15 cellular contexts compared by ENCODE assay signal in the genomic region with DNA sequence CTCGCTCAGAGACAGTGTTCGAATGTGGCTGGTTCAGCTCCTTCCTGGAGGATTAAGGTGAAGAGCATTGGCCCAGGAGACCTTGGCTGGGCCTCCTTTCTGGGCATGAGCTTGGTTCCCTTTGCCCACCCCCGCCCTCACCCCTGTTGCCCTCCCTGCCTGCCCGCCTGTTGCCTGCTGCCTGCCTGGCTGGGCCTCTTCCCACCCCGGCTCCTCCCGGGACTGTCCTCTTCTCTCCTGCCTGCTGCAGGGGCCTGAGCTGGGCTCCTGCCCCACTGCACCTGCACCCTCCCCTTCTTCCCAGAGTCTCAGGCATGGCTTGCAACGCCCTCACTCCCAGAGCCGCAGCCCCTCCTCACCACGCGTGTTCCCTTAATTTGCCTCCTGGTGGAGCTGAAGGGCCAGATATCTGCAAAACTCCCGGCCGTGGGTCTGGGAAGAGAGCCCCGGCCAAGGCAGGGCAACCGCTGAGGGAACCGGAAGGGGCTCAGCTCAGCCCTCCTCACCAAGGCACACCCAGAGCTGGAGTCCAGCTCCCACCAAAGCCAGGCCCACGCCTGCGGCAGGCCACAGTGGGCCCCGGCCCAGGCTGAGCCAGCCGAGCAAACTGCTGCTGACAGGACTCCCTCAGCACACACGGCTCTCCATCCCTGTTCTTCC. TPM values are rescaled to one million over a fixed set of nuclear protein-coding genes. Genes with fewer than 3 reads are reported as not detected.
A peak's percentile ranks its signal among the peaks of the same experiment; 100 is the strongest.
DNase-seq lines count a peak whose midpoint lies in the region; ATAC-seq and TF ChIP-seq lines count a peak whose summit lies in the region.
"Had no signal": no experiment of that assay in that cellular context is flagged by ENCODE, and none has a peak within 500 bp of the region (broad histone marks: within the 10 kb centered on the region; RNA-seq: fewer than 3 reads in every experiment).

No MANE protein-coding gene starts in this region.

- H3K36me3 ChIP-seq in vagina (peaks cover 0 to 11% of the 10 kb centered on the region in 2 donors), Peyer's patch (peaks cover 0 to 41% (median 0%) of the 10 kb centered on the region in 3 donors)

- H3K4me3 ChIP-seq in right cardiac atrium (ENCODE audit: low read length) (no peak overlapping the region), vagina (no peak overlapping the region), Peyer's patch (no peak overlapping the region)
- H3K4me3 ChIP-seq: lower lobe of right lung had no signal

- no peak for TF ChIP-seq CTCF in WTC11 (IDR thresholded peaks at IDR 0.05)
- no peak for TF ChIP-seq CTCF in vagina (IDR thresholded peaks at IDR 0.05)
- TF ChIP-seq CTCF in Peyer's patch (IDR thresholded peaks at IDR 0.05) = no peak

- POLR2A ChIA-PET in WTC11 (lab: Charles Lee) = interaction anchor here (0.5 to 1.1 kb wide), 5 partner anchors 21 to 1842 kb away, joined by 3 to 5 read pairs (median 3); a partner anchor contains a TSS

- peaks cover 12% of the 10 kb centered on the region for H3K4me1 Mint-ChIP-seq in WTC11
- no peaks in the 10 kb centered on the region for H3K4me1 Mint-ChIP-seq in stimulated activated effector memory CD8-positive, alpha-beta T cell treated with anti-CD3 and anti-CD28 coated beads, Interleukin-12 subunit alpha, Interleukin-12 subunit beta, amount 100 ng/mL, for 72 hours

- H3K4me1 ChIP-seq in right cardiac atrium (ENCODE audit: control insufficient read depth, insufficient read depth, low read length) = no peaks in the 10 kb centered on the region
- no peaks in the 10 kb centered on the region for H3K4me1 ChIP-seq in vagina
- H3K4me1 ChIP-seq in Peyer's patch = no peaks in the 10 kb centered on the region
- H3K4me1 ChIP-seq: lower lobe of right lung had no signal

- 66% methylated on average over 20 of the region's 20 CpGs for WGBS in right cardiac atrium

- DNase-seq in Right ventricle myocardium superior (no peak), cardiac septum (ENCODE audit: low spot score) (no peak), WTC11 (ENCODE audit: low spot score) (peak; percentile 64), right cardiac atrium (peak in 2 of 3 donors; percentile 56 to 59), vagina (ENCODE audit: extremely low spot score in 2 of 2) (no peak), Peyer's patch (no peak)
- no peak for DNase-seq in stimulated activated effector memory CD8-positive, alpha-beta T cell treated with anti-CD3 and anti-CD28 coated beads, Interleukin-12 subunit alpha, Interleukin-12 subunit beta, amount 100 ng/mL, for 72 hours (ENCODE audit: low spot score in 2 of 2)
- DNase-seq: activated CD8-positive, alpha-beta memory T cell treated with anti-CD3 and anti-CD28 coated beads, Interleukin-2, amount 50 U/mL, for 4 hours; activated naive CD8-positive, alpha-beta T cell treated with anti-CD3 and anti-CD28 coated beads, Interleukin-2, amount 10 ng/mL, durations not matched to agents 7 days and 5 days; lower lobe of right lung; NCI-H1048; occipital lobe; SHP77 treated with DMSO at 0.1 percent for 48 hours; stimulated activated CD8-positive, alpha-beta memory T cell treated with anti-CD3 and anti-CD28 coated beads, Interleukin-4, amount 100 ng/mL, for 48 hours had no signal

- CTCF ChIA-PET in WTC11 (lab: Charles Lee) = interaction anchor here (0.6 to 5.2 kb wide), 19 partner anchors 9 to 337 kb away, joined by 3 to 67 read pairs (median 4); a partner anchor contains a TSS

- H3K27ac Mint-ChIP-seq in WTC11 = peak overlapping the region; percentile 80
- no peak overlapping the region for H3K27ac Mint-ChIP-seq in stimulated activated effector memory CD8-positive, alpha-beta T cell treated with anti-CD3 and anti-CD28 coated beads, Interleukin-12 subunit alpha, Interleukin-12 subunit beta, amount 100 ng/mL, for 72 hours
- H3K27ac Mint-ChIP-seq: activated naive CD8-positive, alpha-beta T cell treated with anti-CD3 and anti-CD28 coated beads, Interleukin-2, amount 10 ng/mL, durations not matched to agents 7 days and 5 days had no signal

- H3K36me3 Mint-ChIP-seq in WTC11 = no peaks in the 10 kb centered on the region
- peaks cover 10% of the 10 kb centered on the region for H3K36me3 Mint-ChIP-seq in stimulated activated effector memory CD8-positive, alpha-beta T cell treated with anti-CD3 and anti-CD28 coated beads, Interleukin-12 subunit alpha, Interleukin-12 subunit beta, amount 100 ng/mL, for 72 hours
- H3K36me3 Mint-ChIP-seq: activated naive CD8-positive, alpha-beta T cell treated with anti-CD3 and anti-CD28 coated beads, Interleukin-2, amount 10 ng/mL, durations not matched to agents 7 days and 5 days had no signal

- H3K27me3 Mint-ChIP-seq in WTC11 (ENCODE audit: low read depth) = no peaks in the 10 kb centered on the region
- H3K27me3 Mint-ChIP-seq: activated naive CD8-positive, alpha-beta T cell treated with anti-CD3 and anti-CD28 coated beads, Interleukin-2, amount 10 ng/mL, durations not matched to agents 7 days and 5 days had no signal

- H3K27me3 ChIP-seq in right cardiac atrium (ENCODE audit: control insufficient read depth, insufficient read depth) = no peaks in the 10 kb centered on the region
- H3K27me3 ChIP-seq in vagina = no peaks in the 10 kb centered on the region
- no peaks in the 10 kb centered on the region for H3K27me3 ChIP-seq in Peyer's patch

- intact Hi-C loops in Right ventricle myocardium superior (cut with DNase I) (no loop called here), cardiac septum (cut with DNase I) (no loop called here), right cardiac atrium (cut with DNase I) (loop anchor here in 1 of 4 donors (10.0 kb wide), 1 partner anchor 45 kb away; no protein-coding TSS in a partner anchor), vagina (cut with DNase I) (no loop called here)

- H3K9me3 ChIP-seq in right cardiac atrium (ENCODE audit: control insufficient read depth, low read length) (no peaks in the 10 kb centered on the region), vagina (no peaks in the 10 kb centered on the region), Peyer's patch (no peaks in the 10 kb centered on the region)
- H3K9me3 ChIP-seq: lower lobe of right lung had no signal

- H3K4me3 Mint-ChIP-seq in WTC11 = no peak overlapping the region
- no peak overlapping the region for H3K4me3 Mint-ChIP-seq in stimulated activated effector memory CD8-positive, alpha-beta T cell treated with anti-CD3 and anti-CD28 coated beads, Interleukin-12 subunit alpha, Interleukin-12 subunit beta, amount 100 ng/mL, for 72 hours
- H3K4me3 Mint-ChIP-seq: activated naive CD8-positive, alpha-beta T cell treated with anti-CD3 and anti-CD28 coated beads, Interleukin-2, amount 10 ng/mL, durations not matched to agents 7 days and 5 days had no signal

- H3K27ac ChIP-seq in right cardiac atrium (ENCODE audit: low read length) (no peak overlapping the region), vagina (peak overlapping the region; percentile 21), Peyer's patch (no peak overlapping the region)
- H3K27ac ChIP-seq: lower lobe of right lung had no signal

- TF ChIP-seq POLR2A in vagina (IDR thresholded peaks at IDR 0.05) (no peak), Peyer's patch (IDR thresholded peaks at IDR 0.05) (no peak)

- peak; percentile 15 for ATAC-seq in Right ventricle myocardium superior (ENCODE audit: poor library complexity)
- peak; percentile 71 for ATAC-seq in WTC11
- ATAC-seq in right cardiac atrium = peak; percentile 9 to 15
- ATAC-seq in stimulated activated effector memory CD8-positive, alpha-beta T cell treated with anti-CD3 and anti-CD28 coated beads, Interleukin-12 subunit alpha, Interleukin-12 subunit beta, amount 100 ng/mL, for 72 hours = no peak
- ATAC-seq in GM19467 (IDR thresholded peaks at IDR 0.05; ENCODE audit: unreplicated experiment) = no peak
- ATAC-seq: lower lobe of right lung had no signal

- H3K9me3 Mint-ChIP-seq in WTC11 = no peaks in the 10 kb centered on the region
- H3K9me3 Mint-ChIP-seq in stimulated activated effector memory CD8-positive, alpha-beta T cell treated with anti-CD3 and anti-CD28 coated beads, Interleukin-12 subunit alpha, Interleukin-12 subunit beta, amount 100 ng/mL, for 72 hours = no peaks in the 10 kb centered on the region
- H3K9me3 Mint-ChIP-seq: activated naive CD8-positive, alpha-beta T cell treated with anti-CD3 and anti-CD28 coated beads, Interleukin-2, amount 10 ng/mL, durations not matched to agents 7 days and 5 days had no signal

TF ChIP-seq in WTC11, 78 proteins besides CTCF, POLR2A, EP300 and RAD21:
- TF ChIP-seq, protein P1, sequence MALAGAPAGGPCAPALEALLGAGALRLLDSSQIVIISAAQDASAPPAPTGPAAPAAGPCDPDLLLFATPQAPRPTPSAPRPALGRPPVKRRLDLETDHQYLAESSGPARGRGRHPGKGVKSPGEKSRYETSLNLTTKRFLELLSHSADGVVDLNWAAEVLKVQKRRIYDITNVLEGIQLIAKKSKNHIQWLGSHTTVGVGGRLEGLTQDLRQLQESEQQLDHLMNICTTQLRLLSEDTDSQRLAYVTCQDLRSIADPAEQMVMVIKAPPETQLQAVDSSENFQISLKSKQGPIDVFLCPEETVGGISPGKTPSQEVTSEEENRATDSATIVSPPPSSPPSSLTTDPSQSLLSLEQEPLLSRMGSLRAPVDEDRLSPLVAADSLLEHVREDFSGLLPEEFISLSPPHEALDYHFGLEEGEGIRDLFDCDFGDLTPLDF (CRISPR knock-in tag; IDR thresholded peaks at IDR 0.05) = no peak
- TF ChIP-seq NFE2L1 (CRISPR knock-in tag; IDR thresholded peaks at IDR 0.05) (0 out of 2 replicates have a peak, but pooled peaks have one; percentile 23), ZNF121 (CRISPR knock-in tag; IDR thresholded peaks at IDR 0.05) (peak; percentile 85)

RNA-seq across cellular contexts. Expression of a gene that starts 31.2 kb away (rescaled TPM):
- total RNA-seq in Right ventricle myocardium superior (10.1 TPM), cardiac septum (12.9 TPM), WTC11 (2021) (18.3 to 21.6 TPM (median 18.4 TPM) in 3 replicates), right cardiac atrium (10 to 100 TPM; 10.5 to 11.8 (median 10.8) TPM), vagina (28.5 TPM), Peyer's patch (10 to 100 TPM in 3 of 4 donors, 1 to 10 TPM in 1; 9.5 to 57.8 (median 39.0) TPM)
- 6.8 TPM for polyA plus RNA-seq in right cardiac atrium

RNA-seq across cellular contexts. Expression of a gene that starts 32.4 kb away (rescaled TPM):
- total RNA-seq in Right ventricle myocardium superior (23.0 TPM), cardiac septum (35.5 TPM), WTC11 (2021) (47.2 to 50.3 TPM (median 49.8 TPM) in 3 replicates), right cardiac atrium (10 to 100 TPM; 31.1 to 38.6 (median 37.3) TPM), vagina (60.2 TPM), Peyer's patch (100 to 1,000 TPM in 3 of 4 donors, 10 to 100 TPM in 1; 48.5 to 151 (median 113) TPM)
- polyA plus RNA-seq in right cardiac atrium = 37.3 TPM

RNA-seq across cellular contexts. Expression of a gene that starts 33.4 kb away (rescaled TPM):
- 19.4 TPM for total RNA-seq in Right ventricle myocardium superior
- 23.0 TPM for total RNA-seq in cardiac septum
- total RNA-seq in WTC11 (2021) = 59.1 to 74.3 TPM (median 59.7 TPM) in 3 replicates
- total RNA-seq in right cardiac atrium = 10 to 100 TPM; 15.4 to 22.2 (median 18.0) TPM
- 12.3 TPM for polyA plus RNA-seq in right cardiac atrium
- 17.7 TPM for total RNA-seq in vagina
- 10 to 100 TPM in 3 of 4 donors, 1 to 10 TPM in 1; 5.6 to 87.5 (median 28.6) TPM for total RNA-seq in Peyer's patch

Comparison
In these comparisons a context has a peak if more than half of its experiments do, and no peak if none do; other contexts are left out.
1. DNase-seq: peak in WTC11 (single experiment) and right cardiac atrium (2 of 3); none in Right ventricle myocardium superior (single experiment), cardiac septum (single experiment), vagina (0 of 2), Peyer's patch (0 of 3) and stimulated activated effector memory CD8-positive, alpha-beta T cell treated with anti-CD3 and anti-CD28 coated beads, Interleukin-12 subunit alpha, Interleukin-12 subunit beta, amount 100 ng/mL, for 72 hours (0 of 2).
2. ATAC-seq: peak in Right ventricle myocardium superior (single experiment), WTC11 (single experiment) and right cardiac atrium (2 of 2); none in stimulated activated effector memory CD8-positive, alpha-beta T cell treated with anti-CD3 and anti-CD28 coated beads, Interleukin-12 subunit alpha, Interleukin-12 subunit beta, amount 100 ng/mL, for 72 hours (single experiment) and GM19467 (single experiment).